Comparison of ENCODE assay signal across 8 cellular contexts in genomic region chr7:7565746-7566650, GRCh38. TPM values are rescaled to one million over a fixed set of nuclear protein-coding genes. Genes with fewer than 3 reads are reported as not detected.
A peak's percentile ranks its signal among the peaks of the same experiment; 100 is the strongest.
DNase-seq lines count a peak whose midpoint lies in the region; ATAC-seq, FAIRE-seq and TF ChIP-seq lines count a peak whose summit lies in the region.

No MANE protein-coding gene starts in this region.

- no peaks in the 10 kb centered on the region for H3K9me1 ChIP-seq in endothelial cell of umbilical vein (replicated peaks; ENCODE audit: control insufficient read depth, extremely low read depth, insufficient read depth, low read length)

- H3K27ac ChIP-seq in HEK293 (ENCODE audit: extremely low read depth, low read depth, low read length), result no peak overlapping the region
- no peak overlapping the region for H3K27ac ChIP-seq in endothelial cell of umbilical vein (ENCODE audit: insufficient read depth, low read depth, low read length)
- peak overlapping the region; percentile 69 for H3K27ac ChIP-seq in osteoblast (ENCODE audit: low read depth, low read length)

- no peaks in the 10 kb centered on the region for H4K20me1 ChIP-seq in endothelial cell of umbilical vein (replicated peaks; ENCODE audit: control insufficient read depth, extremely low read depth, insufficient read depth, low read length)
- peaks cover 13% of the 10 kb centered on the region for H4K20me1 ChIP-seq in osteoblast (ENCODE audit: insufficient read depth, low read length)

- H3K9me3 ChIP-seq in HEK293 (ENCODE audit: control insufficient read depth, insufficient read depth, low read depth, low read length), result no peaks in the 10 kb centered on the region
- H3K9me3 ChIP-seq in endothelial cell of umbilical vein (replicated peaks; ENCODE audit: control insufficient read depth, insufficient read depth, low read length), result no peaks in the 10 kb centered on the region
- no peaks in the 10 kb centered on the region for H3K9me3 ChIP-seq in osteoblast (ENCODE audit: low read depth, low read length)

- H3K4me1 ChIP-seq in HEK293 (ENCODE audit: control insufficient read depth, insufficient read depth, low read length) (peaks cover 5% of the 10 kb centered on the region; the same call in 1 of the 2 replicates), endothelial cell of umbilical vein (ENCODE audit: control insufficient read depth, extremely low read depth, insufficient read depth, low read length) (peaks cover 10% of the 10 kb centered on the region), osteoblast (ENCODE audit: insufficient read depth, low read length) (peaks cover 29% of the 10 kb centered on the region)

- no peaks in the 10 kb centered on the region for H3K27me3 ChIP-seq in endothelial cell of umbilical vein (ENCODE audit: control insufficient read depth in 2 of 2, insufficient read depth in 2 of 2, low read length in 2 of 2)
- no peaks in the 10 kb centered on the region for H3K27me3 ChIP-seq in osteoblast (ENCODE audit: insufficient read depth, low read length)

- dilution Hi-C loops in endothelial cell of umbilical vein (cut with MboI; ENCODE audit: extremely low pct_ligation_motif_present, low sequenced_read_pairs), result no loop called here

- POLR2A ChIA-PET in HEK293 (lab: Yijun Ruan, JAX), result no interaction called here
- POLR2A ChIA-PET in endothelial cell of umbilical vein (lab: Charles Lee), result no interaction called here

- H3K4me2 ChIP-seq in endothelial cell of umbilical vein (ENCODE audit: insufficient read depth, low read length) (peak overlapping the region; percentile 61), osteoblast (ENCODE audit: insufficient read depth, low read length) (peak overlapping the region; percentile 67)

- DNase-seq in NCI-H1048 (lab: John Stamatoyannopoulos, UW), result peak; percentile 4
- DNase-seq in endothelial cell of umbilical vein (ENCODE audit: low read depth, low spot score), result no peak
- DNase-seq in osteoblast (ENCODE audit: insufficient read length, low spot score, missing footprints), result peak; percentile 67
- no peak for DNase-seq in pons (ENCODE audit: low spot score)
- no peak for DNase-seq in posterior vena cava (ENCODE audit: low spot score)
- DNase-seq in NCI-H446 treated with DMSO at 0.1 percent for 48 hours (lab: John Stamatoyannopoulos, UW), result no peak

- no peak for TF ChIP-seq POLR2A in endothelial cell of umbilical vein (IDR thresholded peaks at IDR 0.05; ENCODE audit: low read depth, low read length)

- no peak for FAIRE-seq in endothelial cell of umbilical vein (lab: Jason Lieb, UNC)

- peak overlapping the region; percentile 80 for H3K9ac ChIP-seq in endothelial cell of umbilical vein (replicated peaks; ENCODE audit: extremely low read depth, insufficient read depth, low read length)

- no TSS peak for BruUV-seq in endothelial cell of umbilical vein (replicated peaks; lab: Mats Ljungman, UMichigan)

- peaks cover 0 to 15% of the 10 kb centered on the region in 2 experiments; a peak in 1 of 3 replicates for H3K36me3 ChIP-seq in HEK293 (ENCODE audit: control insufficient read depth in 2 of 2, insufficient read depth in 1 of 2, low read length in 2 of 2)
- no peaks in the 10 kb centered on the region for H3K36me3 ChIP-seq in endothelial cell of umbilical vein (ENCODE audit: control insufficient read depth in 2 of 2, extremely low read depth in 1 of 2, insufficient read depth in 2 of 2, low read length in 2 of 2)
- no peaks in the 10 kb centered on the region for H3K36me3 ChIP-seq in osteoblast (ENCODE audit: insufficient read depth, low read length)

- peak overlapping the region; percentile 68 for H2AFZ ChIP-seq in endothelial cell of umbilical vein (ENCODE audit: low read depth, low read length)
- peak overlapping the region; percentile 21 for H2AFZ ChIP-seq in osteoblast (ENCODE audit: low read length)

- H3K79me2 ChIP-seq in endothelial cell of umbilical vein (ENCODE audit: control insufficient read depth, insufficient read depth, low read length) (peaks cover 33% of the 10 kb centered on the region), osteoblast (ENCODE audit: insufficient read depth, low read length) (peaks cover 39% of the 10 kb centered on the region)

- ATAC-seq in GM18508 (IDR thresholded peaks at IDR 0.05; ENCODE audit: insufficient read depth, unreplicated experiment), result peak; percentile 31

- TF ChIP-seq CTCF in HEK293 (tag by site-specific recombination; IDR thresholded peaks at IDR 0.05), result no peak
- no peak for TF ChIP-seq CTCF in endothelial cell of umbilical vein (IDR thresholded peaks at IDR 0.05; ENCODE audit: extremely low read depth in 1 of 2, insufficient read depth in 1 of 2, low read depth in 1 of 2, low read length in 2 of 2)
- no peak for TF ChIP-seq CTCF in osteoblast (IDR thresholded peaks at IDR 0.05; ENCODE audit: extremely low read depth, low read depth, low read length)

- intact Hi-C loops in endothelial cell of umbilical vein (cut with micrococcal nuclease), result no loop called here
- intact Hi-C loops in posterior vena cava (cut with DNase I), result loop anchor here in 1 of 2 donors (2.0 kb wide), 1 partner anchor 39 kb away; no protein-coding TSS in a partner anchor

- peak overlapping the region; percentile 58 for H3K4me3 ChIP-seq in HEK293 (ENCODE audit: low read depth, low read length)
- H3K4me3 ChIP-seq in endothelial cell of umbilical vein (replicated peaks in 1 of 3; ENCODE audit: insufficient read depth in 1 of 3, low read depth in 1 of 3, low read length in 3 of 3), result peak overlapping the region; percentile 86 to 95 (median 91)
- H3K4me3 ChIP-seq in osteoblast (ENCODE audit: insufficient read depth, low read length), result peak overlapping the region; percentile 85

- CTCF ChIA-PET in HEK293 (lab: Yijun Ruan, JAX), result no interaction called here
- CTCF ChIA-PET in endothelial cell of umbilical vein (lab: Charles Lee), result no interaction called here

TF ChIP-seq in HEK293, 187 proteins besides CTCF, POLR2A, EP300 and RAD21:
- TF ChIP-seq ZNF510 (tag by site-specific recombination; IDR thresholded peaks at IDR 0.05; ENCODE audit: insufficient replicate concordance) (no peak), SCRT2 (tag by site-specific recombination; IDR thresholded peaks at IDR 0.05) (peak; percentile 52; the same call in 1 of the 2 replicates), ZNF157 (tag by site-specific recombination; IDR thresholded peaks at IDR 0.05) (peak; percentile 95), YY1 (tag by site-specific recombination; IDR thresholded peaks at IDR 0.05) (no peak), ZNF335 (tag by site-specific recombination; conservative IDR thresholded peaks at IDR 0.05) (peak; percentile 50), ZNF600 (tag by site-specific recombination; IDR thresholded peaks at IDR 0.05) (peak; percentile 77)

TF ChIP-seq in endothelial cell of umbilical vein, 7 proteins besides CTCF, POLR2A, EP300 and RAD21:
- TF ChIP-seq MYC (IDR thresholded peaks at IDR 0.05; ENCODE audit: low read depth, low read length) (no peak), GATA2 (IDR thresholded peaks at IDR 0.05; ENCODE audit: insufficient read depth, insufficient read length, low read depth, low read length) (no peak), POLR2AphosphoS5 (IDR thresholded peaks at IDR 0.05; ENCODE audit: insufficient read depth, low read depth, low read length) (no peak), MAX (IDR thresholded peaks at IDR 0.05; ENCODE audit: insufficient read depth, insufficient read length) (no peak), FOS (IDR thresholded peaks at IDR 0.05; ENCODE audit: borderline replicate concordance, insufficient read depth, low read length) (no peak), EZH2 (IDR thresholded peaks at IDR 0.05; ENCODE audit: borderline replicate concordance, low read depth, low read length, severe bottlenecking) (no peak), JUN (IDR thresholded peaks at IDR 0.05; ENCODE audit: borderline replicate concordance, insufficient read depth, insufficient read length, low read depth) (no peak)

RNA-seq across cellular contexts. Expression of gene MIOS, which starts 0.7 kb away (rescaled TPM):
- total RNA-seq in endothelial cell of umbilical vein, result 16.0 and 16.8 TPM in 2 replicates
- polyA plus RNA-seq in endothelial cell of umbilical vein, result 5.2 and 8.5 TPM in 2 replicates
- polyA plus RNA-seq in endothelial cell of umbilical vein (2011; cell fraction: cytosol; rRNA removed), result 7.5 and 9.0 TPM in 2 replicates
- 14.0 and 17.7 TPM in 2 replicates for polyA plus RNA-seq in endothelial cell of umbilical vein (2011; cell fraction: nucleus; rRNA removed)
- polyA plus RNA-seq in endothelial cell of umbilical vein (2012), result 10.8 and 16.4 TPM in 2 replicates
- polyA minus RNA-seq in endothelial cell of umbilical vein, result 14.5 and 18.1 TPM in 2 replicates
- polyA minus RNA-seq in endothelial cell of umbilical vein (2011; cell fraction: cytosol; rRNA and poly(A)+ RNA removed), result 15.6 TPM
- polyA minus RNA-seq in endothelial cell of umbilical vein (2011; cell fraction: nucleus; rRNA and poly(A)+ RNA removed), result 29.7 and 41.7 TPM in 2 replicates
- 42.1 and 43.4 TPM in 2 replicates for total RNA-seq in osteoblast
- total RNA-seq in posterior vena cava, result 10 to 100 TPM; 21.0 to 21.2 TPM

RNA-seq across cellular contexts. Expression of gene COL28A1, which starts 30.3 kb away (rescaled TPM):
- total RNA-seq in endothelial cell of umbilical vein (not detected in 2 replicates), osteoblast (0.29 and 0.36 TPM in 2 replicates), posterior vena cava (1 to 10 TPM in 1 of 2 donors, under 1 TPM in 1; 0.46 to 1.0 TPM)
- polyA plus RNA-seq in endothelial cell of umbilical vein, result not detected in 2 replicates
- polyA plus RNA-seq in endothelial cell of umbilical vein (2011; cell fraction: cytosol; rRNA removed), result not detected in 2 replicates
- polyA plus RNA-seq in endothelial cell of umbilical vein (2011; cell fraction: nucleus; rRNA removed), result 0.15 TPM in 1 of 2 replicates, not detected in the other
- not detected in 2 replicates for polyA plus RNA-seq in endothelial cell of umbilical vein (2012)
- polyA minus RNA-seq in endothelial cell of umbilical vein, result not detected in 2 replicates
- polyA minus RNA-seq in endothelial cell of umbilical vein (2011; cell fraction: cytosol; rRNA and poly(A)+ RNA removed), result not detected
- 0.38 TPM in 1 of 2 replicates, not detected in the other for polyA minus RNA-seq in endothelial cell of umbilical vein (2011; cell fraction: nucleus; rRNA and poly(A)+ RNA removed)

Comparison
In these comparisons a context has a peak if more than half of its experiments do, and no peak if none do; other contexts are left out.
1. DNase-seq: peak in NCI-H1048 (single experiment) and osteoblast (single experiment); none in endothelial cell of umbilical vein (single experiment), pons (single experiment), posterior vena cava (single experiment) and NCI-H446 treated with DMSO at 0.1 percent for 48 hours (single experiment).
2. Peak in every context shown above with its lines, with median percentiles within 50 percentile points of each other: H3K4me3 ChIP-seq.